ENCODE assay signal across 8 cellular contexts in the genomic region with DNA sequence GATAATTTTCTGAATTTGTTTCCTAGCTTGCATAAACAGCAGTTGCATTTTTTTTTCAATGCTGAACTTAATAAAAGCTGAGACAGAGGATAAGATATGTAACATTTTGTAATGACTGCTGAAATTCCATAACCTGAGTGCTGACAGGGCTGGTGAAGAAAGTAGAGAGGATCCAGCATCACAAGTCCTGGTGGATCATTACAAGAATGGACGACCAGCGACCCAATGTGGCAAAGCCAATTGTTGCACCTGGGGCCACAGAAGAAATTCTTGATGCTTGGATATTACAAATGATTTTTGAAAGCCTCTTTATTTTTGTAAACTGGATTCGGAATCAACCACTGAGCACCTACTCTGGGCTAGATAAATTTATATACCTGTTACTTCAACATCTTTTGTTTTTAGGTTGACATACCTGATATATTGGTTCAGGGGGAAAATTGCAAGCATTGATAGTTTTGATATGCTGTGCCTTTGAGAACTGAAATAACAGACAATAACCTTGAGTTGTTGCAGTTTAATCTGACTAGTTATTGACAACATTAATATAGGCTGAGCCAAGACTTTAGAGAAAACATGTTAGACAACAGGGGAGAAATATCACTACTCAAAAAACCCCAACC. TPM values are rescaled to one million over a fixed set of nuclear protein-coding genes. Genes with fewer than 3 reads are reported as not detected.
A peak's percentile ranks its signal among the peaks of the same experiment; 100 is the strongest.
DNase-seq lines count a peak whose midpoint lies in the region; ATAC-seq and TF ChIP-seq lines count a peak whose summit lies in the region.

No MANE protein-coding gene starts in this region.

- H3K9me3 ChIP-seq in H9 (ENCODE audit: control insufficient read depth, low read depth, low read length) (no peaks in the 10 kb centered on the region), fibroblast of lung (ENCODE audit: control insufficient read depth, insufficient read depth, low read depth, low read length) (no peaks in the 10 kb centered on the region), neural cell (ENCODE audit: low read length) (no peaks in the 10 kb centered on the region), uterus (no peaks in the 10 kb centered on the region)

- H3K56ac ChIP-seq in H9 (ENCODE audit: insufficient read length, low read depth, low read length) = no peak overlapping the region

- H3K9ac ChIP-seq in H9 (ENCODE audit: extremely low read depth, insufficient read length, low read length) (no peak overlapping the region), fibroblast of lung (ENCODE audit: insufficient read depth, low read length) (no peak overlapping the region), neural cell (ENCODE audit: low read length) (no peak overlapping the region)

- no peak overlapping the region for H3K18ac ChIP-seq in H9 (ENCODE audit: insufficient read length, low read depth, low read length)

- TF ChIP-seq POLR2A in uterus (IDR thresholded peaks at IDR 0.05) = no peak

- no peak overlapping the region for H2AFZ ChIP-seq in H9 (ENCODE audit: low read length)
- H2AFZ ChIP-seq in fibroblast of lung (ENCODE audit: low read length) = no peak overlapping the region
- no peak overlapping the region for H2AFZ ChIP-seq in neural cell (ENCODE audit: low read depth, low read length)

- H3K14ac ChIP-seq in H9 (ENCODE audit: insufficient read depth, low read length) = no peak overlapping the region

- H3K27me3 ChIP-seq in H9 (ENCODE audit: insufficient read depth, low read length) (no peaks in the 10 kb centered on the region), fibroblast of lung (ENCODE audit: control insufficient read depth, insufficient read depth, low read length) (no peaks in the 10 kb centered on the region), neural cell (ENCODE audit: insufficient read depth, low read depth, low read length) (no peaks in the 10 kb centered on the region), uterus (no peaks in the 10 kb centered on the region)

- DNase-seq in H9 (peak; percentile 54), NCI-H510A (lab: John Stamatoyannopoulos, UW) (peak; percentile 9), fibroblast of lung (ENCODE audit: low read depth in 2 of 2) (peak; percentile 58 to 84), uterus (peak; percentile 44 to 50)
- DNase-seq in activated CD4-positive, alpha-beta memory T cell treated with anti-CD3 and anti-CD28 coated beads, Interleukin-2, amount 10 ng/mL, durations not matched to agents 7 days and 5 days = peak; percentile 65

- H3K4me3 Mint-ChIP-seq in H9 = no peak overlapping the region
- H3K4me3 Mint-ChIP-seq in activated CD4-positive, alpha-beta memory T cell treated with anti-CD3 and anti-CD28 coated beads, Interleukin-2, amount 10 ng/mL, durations not matched to agents 7 days and 5 days = no peak overlapping the region

- no peak overlapping the region for H3K4me2 ChIP-seq in H9 (ENCODE audit: insufficient read depth, insufficient read length, low read length)
- no peak overlapping the region for H3K4me2 ChIP-seq in fibroblast of lung (ENCODE audit: extremely low read depth, insufficient read depth, low read length)
- no peak overlapping the region for H3K4me2 ChIP-seq in neural cell (ENCODE audit: low read length)

- no peak overlapping the region for H2BK5ac ChIP-seq in H9 (ENCODE audit: insufficient read length, low read length)

- H2AK5ac ChIP-seq in H9 (ENCODE audit: insufficient read length, low read length) = no peak overlapping the region

- no peak overlapping the region for H2BK120ac ChIP-seq in H9 (ENCODE audit: low read depth, low read length, poor library complexity, severe bottlenecking)

- H3K23me2 ChIP-seq in H9 (ENCODE audit: insufficient read length, low read depth, low read length, poor library complexity, severe bottlenecking) = peaks cover 4% of the 10 kb centered on the region

- H4K20me1 ChIP-seq in H9 (ENCODE audit: control insufficient read depth, insufficient read depth, insufficient read length) = no peaks in the 10 kb centered on the region
- H4K20me1 ChIP-seq in fibroblast of lung (ENCODE audit: control insufficient read depth, extremely low read depth, insufficient read depth, low read length) = no peaks in the 10 kb centered on the region
- no peaks in the 10 kb centered on the region for H4K20me1 ChIP-seq in neural cell (ENCODE audit: insufficient read depth)

- H3K27ac ChIP-seq in C4-2B (no peak overlapping the region), H9 (ENCODE audit: insufficient read length, low read depth, low read length) (no peak overlapping the region), fibroblast of lung (ENCODE audit: insufficient read depth, low read length) (no peak overlapping the region), neural cell (ENCODE audit: low read length) (no peak overlapping the region), uterus (no peak overlapping the region)

- no peak overlapping the region for H4K8ac ChIP-seq in H9 (replicated peaks; ENCODE audit: insufficient read length, low read depth, low read length)

- no peak for ATAC-seq in GM18907 (IDR thresholded peaks at IDR 0.05; ENCODE audit: unreplicated experiment)

- H4K91ac ChIP-seq in H9 (ENCODE audit: insufficient read length, low read depth, low read length) = no peak overlapping the region

- peak; percentile 98 for TF ChIP-seq RAD21 in neural cell (conservative IDR thresholded peaks at IDR 0.05)

- H2BK15ac ChIP-seq in H9 (ENCODE audit: low read depth, low read length) = no peak overlapping the region

- peaks cover 4 to 5% of the 10 kb centered on the region in 2 experiments for H3K4me1 Mint-ChIP-seq in H9
- H3K4me1 Mint-ChIP-seq in activated CD4-positive, alpha-beta memory T cell treated with anti-CD3 and anti-CD28 coated beads, Interleukin-2, amount 10 ng/mL, durations not matched to agents 7 days and 5 days = peaks cover 13% of the 10 kb centered on the region

- H3K23ac ChIP-seq in H9 (ENCODE audit: insufficient read length, low read depth, low read length) = no peak overlapping the region

- H3K9me3 Mint-ChIP-seq in H9 = no peaks in the 10 kb centered on the region
- H3K9me3 Mint-ChIP-seq in activated CD4-positive, alpha-beta memory T cell treated with anti-CD3 and anti-CD28 coated beads, Interleukin-2, amount 10 ng/mL, durations not matched to agents 7 days and 5 days = no peaks in the 10 kb centered on the region

- H3K27me3 Mint-ChIP-seq in H9 (ENCODE audit: low read depth) = no peaks in the 10 kb centered on the region
- peaks cover 15% of the 10 kb centered on the region for H3K27me3 Mint-ChIP-seq in activated CD4-positive, alpha-beta memory T cell treated with anti-CD3 and anti-CD28 coated beads, Interleukin-2, amount 10 ng/mL, durations not matched to agents 7 days and 5 days

- no peak overlapping the region for H2BK12ac ChIP-seq in H9 (ENCODE audit: insufficient read length, low read depth, low read length)

- WGBS in H9 (ENCODE audit: extremely low coverage, insufficient read length, low lambda C conversion rate) = no CpG with 5 or more reads among the region's 3 CpGs

- no peak overlapping the region for H3K4me3 ChIP-seq in fibroblast of lung (replicated peaks in 1 of 4; ENCODE audit: control extremely low read depth in 1 of 4, insufficient read depth in 1 of 4, low read depth in 3 of 4, low read length in 4 of 4)
- H3K4me3 ChIP-seq in neural cell (ENCODE audit: low read length) = no peak overlapping the region
- H3K4me3 ChIP-seq in uterus = no peak overlapping the region

- H3K36me3 ChIP-seq in fibroblast of lung (ENCODE audit: control insufficient read depth, insufficient read depth, low read length) (no peaks in the 10 kb centered on the region), neural cell (ENCODE audit: insufficient read depth, low read length) (no peaks in the 10 kb centered on the region), uterus (no peaks in the 10 kb centered on the region)

- no peaks in the 10 kb centered on the region for H3K36me3 Mint-ChIP-seq in H9 (ENCODE audit: insufficient read depth in 1 of 3, low read depth in 3 of 3)
- H3K36me3 Mint-ChIP-seq in activated CD4-positive, alpha-beta memory T cell treated with anti-CD3 and anti-CD28 coated beads, Interleukin-2, amount 10 ng/mL, durations not matched to agents 7 days and 5 days (ENCODE audit: low read depth) = no peaks in the 10 kb centered on the region

- CTCF ChIA-PET in activated CD4-positive, alpha-beta memory T cell treated with anti-CD3 and anti-CD28 coated beads, Interleukin-2, amount 10 ng/mL, durations not matched to agents 7 days and 5 days (lab: Charles Lee) = interaction anchor here (1.2 kb wide), 2 partner anchors 8 to 112 kb away, joined by 3 read pairs; no protein-coding TSS in a partner anchor

- no peaks in the 10 kb centered on the region for H3K4me1 ChIP-seq in H9 (ENCODE audit: insufficient read depth, low read length)
- peaks cover under 1% of the 10 kb centered on the region for H3K4me1 ChIP-seq in fibroblast of lung (ENCODE audit: control insufficient read depth, extremely low read depth, insufficient read depth, low read length)
- H3K4me1 ChIP-seq in uterus = peaks cover 2 to 3% of the 10 kb centered on the region in 2 donors

- no peaks in the 10 kb centered on the region for H3K9me2 ChIP-seq in neural cell (ENCODE audit: insufficient read depth, low read length)

- H3T11ph ChIP-seq in H9 (ENCODE audit: low read length) = no peak overlapping the region

- POLR2A ChIA-PET in activated CD4-positive, alpha-beta memory T cell treated with anti-CD3 and anti-CD28 coated beads, Interleukin-2, amount 10 ng/mL, durations not matched to agents 7 days and 5 days (lab: Charles Lee) = no interaction called here

- H4K5ac ChIP-seq in H9 (ENCODE audit: insufficient read length, low read depth, low read length) = no peak overlapping the region

- peaks cover 3% of the 10 kb centered on the region for H3K79me1 ChIP-seq in H9 (ENCODE audit: insufficient read depth, low read depth, low read length, poor library complexity, severe bottlenecking)

- H3F3A ChIP-seq in neural cell (ENCODE audit: insufficient read depth, low read length, poor library complexity, severe bottlenecking) = no peaks in the 10 kb centered on the region

- intact Hi-C loops in uterus (cut with DNase I; ENCODE audit: low total_unique reads) = no loop called here

- H3K27ac Mint-ChIP-seq in H9 = no peak overlapping the region
- H3K27ac Mint-ChIP-seq in activated CD4-positive, alpha-beta memory T cell treated with anti-CD3 and anti-CD28 coated beads, Interleukin-2, amount 10 ng/mL, durations not matched to agents 7 days and 5 days = no peak overlapping the region

- peak; percentile 99 for TF ChIP-seq CTCF in C4-2B (conservative IDR thresholded peaks at IDR 0.05)
- TF ChIP-seq CTCF in H9 (conservative IDR thresholded peaks at IDR 0.05) = peak; percentile 92
- peak; percentile 92 to 95 for TF ChIP-seq CTCF in fibroblast of lung (conservative IDR thresholded peaks at IDR 0.05 in 1 of 2, IDR thresholded peaks at IDR 0.05 in 1 of 2; ENCODE audit: low read depth in 1 of 2, low read length in 2 of 2)
- peak; percentile 93 for TF ChIP-seq CTCF in neural cell (IDR thresholded peaks at IDR 0.05; ENCODE audit: poor library complexity, severe bottlenecking)
- TF ChIP-seq CTCF in uterus (IDR thresholded peaks at IDR 0.05) = peak; percentile 51 to 72 (median 62)

- H3K4ac ChIP-seq in H9 (ENCODE audit: low read depth, low read length) = no peak overlapping the region

- H3K79me2 ChIP-seq in H9 (ENCODE audit: insufficient read depth, low read length) (peaks cover 2% of the 10 kb centered on the region; the same call in 1 of the 2 replicates), fibroblast of lung (ENCODE audit: control insufficient read depth, insufficient read depth, low read length) (peaks cover 4% of the 10 kb centered on the region), neural cell (replicated peaks; ENCODE audit: insufficient read depth, low read length) (peaks cover 3% of the 10 kb centered on the region)

- no peak for TF ChIP-seq EP300 in neural cell (conservative IDR thresholded peaks at IDR 0.05; ENCODE audit: poor library complexity, severe bottlenecking)

- H2BK20ac ChIP-seq in H9 (ENCODE audit: low read depth, low read length, poor library complexity, severe bottlenecking) = no peak overlapping the region

RNA-seq across cellular contexts. Expression of a gene that starts 3.9 kb away (rescaled TPM):
- total RNA-seq in H9 (2021) = 74.5 and 83.2 TPM in 2 replicates
- 10 to 100 TPM; 75.1 to 81.3 TPM for total RNA-seq in activated CD4-positive, alpha-beta memory T cell treated with anti-CD3 and anti-CD28 coated beads, Interleukin-2, amount 10 ng/mL, durations not matched to agents 7 days and 5 days
- 41.9 and 48.6 TPM in 2 replicates for total RNA-seq in fibroblast of lung
- 58.3 and 78.1 TPM in 2 replicates for polyA plus RNA-seq in fibroblast of lung
- polyA plus RNA-seq in fibroblast of lung (2012) = 48.2 and 71.6 TPM in 2 replicates
- 6.4 and 23.7 TPM in 2 replicates for polyA minus RNA-seq in fibroblast of lung (ENCODE audit: low replicate concordance)
- 120 and 137 TPM in 2 replicates for polyA plus RNA-seq in neural cell
- 38.2 and 50.1 TPM in 2 replicates for polyA minus RNA-seq in neural cell
- 10 to 100 TPM; 38.7 to 84.5 (median 51.2) TPM for total RNA-seq in uterus

RNA-seq across cellular contexts. Expression of a gene that starts 45.6 kb away (rescaled TPM):
- total RNA-seq in H9 (2021) (75.5 and 77.3 TPM in 2 replicates), fibroblast of lung (26.2 and 27.6 TPM in 2 replicates), uterus (10 to 100 TPM; 15.6 to 34.8 (median 31.5) TPM)
- total RNA-seq in activated CD4-positive, alpha-beta memory T cell treated with anti-CD3 and anti-CD28 coated beads, Interleukin-2, amount 10 ng/mL, durations not matched to agents 7 days and 5 days = 10 to 100 TPM; 34.8 to 36.0 TPM
- polyA plus RNA-seq in fibroblast of lung (60.0 and 62.4 TPM in 2 replicates), neural cell (80.6 and 91.1 TPM in 2 replicates)
- 50.1 and 53.1 TPM in 2 replicates for polyA plus RNA-seq in fibroblast of lung (2012)
- polyA minus RNA-seq in fibroblast of lung (ENCODE audit: low replicate concordance) (0.90 and 1.9 TPM in 2 replicates), neural cell (45.8 and 47.1 TPM in 2 replicates)

RNA-seq across cellular contexts. Expression of a gene that starts 45.7 kb away (rescaled TPM):
- 78.9 and 84.5 TPM in 2 replicates for total RNA-seq in H9 (2021)
- 100 to 1,000 TPM; 102 to 110 TPM for total RNA-seq in activated CD4-positive, alpha-beta memory T cell treated with anti-CD3 and anti-CD28 coated beads, Interleukin-2, amount 10 ng/mL, durations not matched to agents 7 days and 5 days
- total RNA-seq in fibroblast of lung = 120 and 153 TPM in 2 replicates
- polyA plus RNA-seq in fibroblast of lung = 53.8 and 57.5 TPM in 2 replicates
- polyA plus RNA-seq in fibroblast of lung (2012) = 63.3 and 67.4 TPM in 2 replicates
- 2.6 and 5.2 TPM in 2 replicates for polyA minus RNA-seq in fibroblast of lung (ENCODE audit: low replicate concordance)
- 272 and 275 TPM in 2 replicates for polyA plus RNA-seq in neural cell
- 87.2 and 92.3 TPM in 2 replicates for polyA minus RNA-seq in neural cell
- total RNA-seq in uterus = 100 to 1,000 TPM in 1 of 4 donors, 10 to 100 TPM in 3; 23.1 to 107 (median 60.3) TPM

Comparison
In these comparisons a context has a peak if more than half of its experiments do, and no peak if none do; other contexts are left out.
1. DNase-seq: peak in every context shown above with its lines; median percentile 71 in fibroblast of lung; 65 in activated CD4-positive, alpha-beta memory T cell treated with anti-CD3 and anti-CD28 coated beads, Interleukin-2, amount 10 ng/mL, durations not matched to agents 7 days and 5 days; 54 in H9; 47 in uterus; 9 in NCI-H510A.